16 cellular contexts compared by ENCODE assay signal in genomic region chr6:156952401-156952800, GRCh38.
A peak's percentile ranks its signal among the peaks of the same experiment; 100 is the strongest.
DNase-seq lines count a peak whose midpoint lies in the region; ATAC-seq and TF ChIP-seq lines count a peak whose summit lies in the region.
"Had no signal": no experiment of that assay in that cellular context is flagged by ENCODE, and none has a peak within 500 bp of the region (broad histone marks: within the 10 kb centered on the region; RNA-seq: fewer than 3 reads in every experiment).

No MANE protein-coding gene starts in this region.

- H3K4me3 ChIP-seq in BLaER1 treated with 17β-estradiol and CSF1 and Interleukin-3, amounts not matched to agents 10 nM and 100 nM = peak overlapping the region in 1 of 10 experiments; percentile 35; a peak in 1 of 20 replicates
- H3K4me3 ChIP-seq in PC-3 (ENCODE audit: low read length) (no peak overlapping the region), neural progenitor cell (no peak overlapping the region), aorta (ENCODE audit: low read length in 2 of 2) (no peak overlapping the region)
- H3K4me3 ChIP-seq: prostate gland had no signal

- POLR2A ChIA-PET in PC-3 (lab: Charles Lee; ENCODE audit: unreplicated experiment) = no interaction called here

- peak overlapping the region in 9 of 11 experiments; percentile 3 to 55 (median 23); a peak in 12 of 22 replicates for H3K27ac ChIP-seq in BLaER1 treated with 17β-estradiol and CSF1 and Interleukin-3, amounts not matched to agents 10 nM and 100 nM
- H3K27ac ChIP-seq in PC-3 (ENCODE audit: low read length) (peak overlapping the region; percentile 61; the same call in 1 of the 2 replicates), neural progenitor cell (no peak overlapping the region), aorta (ENCODE audit: low read depth in 1 of 2, low read length in 2 of 2) (no peak overlapping the region)
- H3K27ac ChIP-seq: prostate gland had no signal

- TF ChIP-seq CTCF in PC-3 (conservative IDR thresholded peaks at IDR 0.05; ENCODE audit: low read depth, low read length) = no peak
- no peak for TF ChIP-seq CTCF in endothelial cell (IDR thresholded peaks at IDR 0.05; ENCODE audit: unreplicated experiment)
- TF ChIP-seq CTCF in neural progenitor cell (IDR thresholded peaks at IDR 0.05) = no peak

- H3K4me3 Mint-ChIP-seq in endothelial cell (ENCODE audit: unreplicated experiment) (no peak overlapping the region), neural progenitor cell (peak overlapping the region; percentile 24)
- H3K4me3 Mint-ChIP-seq: dendritic cell treated with granulocyte-macrophage colony-stimulating factor and Interleukin-4, amounts not matched to agents 40 ng/mL and 50 ng/mL, for 4 days had no signal

- no peak overlapping the region for H2AFZ ChIP-seq in PC-3 (ENCODE audit: low read length)
- no peak overlapping the region for H2AFZ ChIP-seq in neural progenitor cell (replicated peaks)

- peaks cover 51 to 96% (median 92%) of the 10 kb centered on the region in 11 experiments for H4K20me1 ChIP-seq in BLaER1 treated with 17β-estradiol and CSF1 and Interleukin-3, amounts not matched to agents 10 nM and 100 nM
- H4K20me1 ChIP-seq in PC-3 (ENCODE audit: low read length) = no peaks in the 10 kb centered on the region
- H4K20me1 ChIP-seq in neural progenitor cell (ENCODE audit: low read depth) = peaks cover 51% of the 10 kb centered on the region

- H3K36me3 Mint-ChIP-seq in endothelial cell (ENCODE audit: low read depth, unreplicated experiment) (no peaks in the 10 kb centered on the region), neural progenitor cell (peaks cover 2% of the 10 kb centered on the region)

- H3K79me2 ChIP-seq in PC-3 (ENCODE audit: low read length) (peaks cover 82% of the 10 kb centered on the region), neural progenitor cell (ENCODE audit: low read depth) (peaks cover 100% of the 10 kb centered on the region)

- peaks cover 10% of the 10 kb centered on the region for H3K27me3 Mint-ChIP-seq in endothelial cell (ENCODE audit: unreplicated experiment)
- H3K27me3 Mint-ChIP-seq in neural progenitor cell (ENCODE audit: insufficient read depth, low read depth) = no peaks in the 10 kb centered on the region
- H3K27me3 Mint-ChIP-seq: dendritic cell treated with granulocyte-macrophage colony-stimulating factor and Interleukin-4, amounts not matched to agents 40 ng/mL and 50 ng/mL, for 4 days had no signal

- CTCF ChIA-PET in PC-3 (lab: Charles Lee) = no interaction called here

- H3K9me3 Mint-ChIP-seq in endothelial cell (ENCODE audit: unreplicated experiment) (no peaks in the 10 kb centered on the region), neural progenitor cell (no peaks in the 10 kb centered on the region)
- H3K9me3 Mint-ChIP-seq: dendritic cell treated with granulocyte-macrophage colony-stimulating factor and Interleukin-4, amounts not matched to agents 40 ng/mL and 50 ng/mL, for 4 days had no signal

- H3K9me2 ChIP-seq in PC-3 (replicated peaks; ENCODE audit: low read length) = no peaks in the 10 kb centered on the region

- peak overlapping the region; percentile 62 for H3K27ac Mint-ChIP-seq in endothelial cell (ENCODE audit: unreplicated experiment)
- H3K27ac Mint-ChIP-seq in neural progenitor cell = peak overlapping the region; percentile 98
- H3K27ac Mint-ChIP-seq: dendritic cell treated with granulocyte-macrophage colony-stimulating factor and Interleukin-4, amounts not matched to agents 40 ng/mL and 50 ng/mL, for 4 days had no signal

- H3F3A ChIP-seq in PC-3 (ENCODE audit: low read length, unreplicated experiment) (no peaks in the 10 kb centered on the region), neural progenitor cell (ENCODE audit: low read depth) (no peaks in the 10 kb centered on the region)

- no peaks in the 10 kb centered on the region for H3K27me3 ChIP-seq in BLaER1 treated with 17β-estradiol and CSF1 and Interleukin-3, amounts not matched to agents 10 nM and 100 nM
- H3K27me3 ChIP-seq in PC-3 (ENCODE audit: low read length) (no peaks in the 10 kb centered on the region), neural progenitor cell (no peaks in the 10 kb centered on the region), aorta (ENCODE audit: control insufficient read depth in 1 of 2, insufficient read depth in 2 of 2, low read length in 1 of 2) (no peaks in the 10 kb centered on the region)

- peaks cover 39 to 55% (median 46%) of the 10 kb centered on the region in 10 experiments for H3K4me1 ChIP-seq in BLaER1 treated with 17β-estradiol and CSF1 and Interleukin-3, amounts not matched to agents 10 nM and 100 nM
- H3K4me1 ChIP-seq in PC-3 (ENCODE audit: insufficient read depth, low read length) (peaks cover 67% of the 10 kb centered on the region), neural progenitor cell (peaks cover 27% of the 10 kb centered on the region), aorta (ENCODE audit: control insufficient read depth in 1 of 2, insufficient read depth in 2 of 2, low read length in 2 of 2) (peaks cover 2 to 10% of the 10 kb centered on the region in 2 donors)

- DNase-seq in PC-3 = no peak
- DNase-seq in endothelial cell (ENCODE audit: low spot score) = no peak
- no peak for DNase-seq in neural progenitor cell (ENCODE audit: low spot score)
- no peak for DNase-seq in iPS-NIHi7 (ENCODE audit: extremely low spot score)
- DNase-seq in aorta = no peak
- DNase-seq in NCI-H524 (lab: John Stamatoyannopoulos, UW) = no peak
- DNase-seq: AML-193, anterior cingulate cortex, DMS153, kidney, NCI-H1694 treated with DMSO at 0.1 percent for 48 hours, NCI-H510A had no signal

- H3K9me3 ChIP-seq in BLaER1 treated with 17β-estradiol and CSF1 and Interleukin-3, amounts not matched to agents 10 nM and 100 nM (replicated peaks in 1 of 11) = 0 out of 22 replicates have a peak, but pooled peaks cover 0 to 3% (median 0%) of the 10 kb centered on the region in 11 experiments
- H3K9me3 ChIP-seq in PC-3 (ENCODE audit: low read length) (no peaks in the 10 kb centered on the region), neural progenitor cell (ENCODE audit: low read depth) (no peaks in the 10 kb centered on the region), aorta (ENCODE audit: control insufficient read depth, low read length) (no peaks in the 10 kb centered on the region)
- H3K9me3 ChIP-seq: prostate gland had no signal

- H3K4me2 ChIP-seq in BLaER1 treated with 17β-estradiol and CSF1 and Interleukin-3, amounts not matched to agents 10 nM and 100 nM = peak overlapping the region; percentile 56 to 91 (median 69)
- H3K4me2 ChIP-seq in PC-3 (ENCODE audit: low read length) = peak overlapping the region; percentile 69; the same call in 1 of the 2 replicates
- H3K4me2 ChIP-seq in neural progenitor cell = peak overlapping the region; percentile 21

- intact Hi-C loops in PC-3 (cut with micrococcal nuclease) = loop anchor here (5.0 kb wide), 2 partner anchors 40 to 85 kb away; no protein-coding TSS in a partner anchor
- intact Hi-C loops in aorta (cut with DNase I) = no loop called here

- ATAC-seq in PC-3 (no peak), GM19395 (IDR thresholded peaks at IDR 0.05; ENCODE audit: unreplicated experiment) (no peak), aorta (ENCODE audit: low FRiP score) (no peak)

- peaks cover 33% of the 10 kb centered on the region for H3K4me1 Mint-ChIP-seq in endothelial cell (ENCODE audit: unreplicated experiment)
- peaks cover 47% of the 10 kb centered on the region for H3K4me1 Mint-ChIP-seq in neural progenitor cell

- H3K36me3 ChIP-seq in BLaER1 treated with 17β-estradiol and CSF1 and Interleukin-3, amounts not matched to agents 10 nM and 100 nM = peaks cover 0 to 25% (median 15%) of the 10 kb centered on the region in 11 experiments; a peak in 12 of 22 replicates
- no peaks in the 10 kb centered on the region for H3K36me3 ChIP-seq in PC-3 (ENCODE audit: low read depth, low read length)
- H3K36me3 ChIP-seq in neural progenitor cell = no peaks in the 10 kb centered on the region
- no peaks in the 10 kb centered on the region for H3K36me3 ChIP-seq in aorta (ENCODE audit: control insufficient read depth in 1 of 2, insufficient read depth in 2 of 2, low read length in 1 of 2)
- H3K36me3 ChIP-seq: prostate gland had no signal

- WGBS in aorta, 2 donors = 85 to 89% methylated on average over 5 of the region's 5 CpGs

- BruUV-seq in PC-3 (replicated peaks; lab: Mats Ljungman, UMichigan) = no TSS peak

- peak overlapping the region in 2 of 11 experiments; percentile 19 to 40; a peak in 1 of 22 replicates for H3K9ac ChIP-seq in BLaER1 treated with 17β-estradiol and CSF1 and Interleukin-3, amounts not matched to agents 10 nM and 100 nM
- no peak overlapping the region for H3K9ac ChIP-seq in PC-3 (ENCODE audit: low read length)
- no peak overlapping the region for H3K9ac ChIP-seq in neural progenitor cell

Comparison
In these comparisons a context has a peak if more than half of its experiments do, and no peak if none do; other contexts are left out.
1. H3K27ac ChIP-seq: peak in BLaER1 treated with 17β-estradiol and CSF1 and Interleukin-3, amounts not matched to agents 10 nM and 100 nM (9 of 11) and PC-3 (single experiment); none in neural progenitor cell (single experiment) and aorta (0 of 2).
2. Peak in every context shown above with its lines, with median percentiles within 50 percentile points of each other: H3K4me2 ChIP-seq.